In the genomic region with DNA sequence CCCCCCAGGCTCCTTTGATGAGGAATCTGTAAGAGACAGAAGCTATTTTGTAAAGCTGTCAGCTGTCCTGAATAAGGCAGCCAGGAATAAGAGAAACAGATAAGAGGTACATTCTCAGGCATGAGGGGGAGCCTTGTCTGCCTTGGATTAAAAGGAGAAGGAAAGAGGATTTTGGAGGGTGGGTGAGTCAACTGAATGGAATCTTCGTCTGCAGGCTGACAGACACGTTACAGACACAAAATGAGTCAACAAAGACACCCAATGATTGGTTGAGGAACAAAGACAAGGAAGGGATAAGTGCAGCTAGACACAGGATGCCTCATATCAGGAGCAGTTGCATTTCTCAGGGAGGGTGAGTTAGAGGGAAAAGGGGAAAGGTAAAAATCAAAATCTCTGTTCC, we compare ENCODE assay signal across 1 cellular context.
TF ChIP-seq lines count a peak whose summit lies in the region.

No MANE protein-coding gene starts in this region.

TF ChIP-seq in IMR-90, 13 proteins besides CTCF, POLR2A, EP300 and RAD21:
- TF ChIP-seq, protein P1, sequence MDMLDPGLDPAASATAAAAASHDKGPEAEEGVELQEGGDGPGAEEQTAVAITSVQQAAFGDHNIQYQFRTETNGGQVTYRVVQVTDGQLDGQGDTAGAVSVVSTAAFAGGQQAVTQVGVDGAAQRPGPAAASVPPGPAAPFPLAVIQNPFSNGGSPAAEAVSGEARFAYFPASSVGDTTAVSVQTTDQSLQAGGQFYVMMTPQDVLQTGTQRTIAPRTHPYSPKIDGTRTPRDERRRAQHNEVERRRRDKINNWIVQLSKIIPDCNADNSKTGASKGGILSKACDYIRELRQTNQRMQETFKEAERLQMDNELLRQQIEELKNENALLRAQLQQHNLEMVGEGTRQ (IDR thresholded peaks at IDR 0.05; ENCODE audit: low read depth, low read length), result no peak
- TF ChIP-seq MAZ (IDR thresholded peaks at IDR 0.05; ENCODE audit: borderline replicate concordance, low read depth, low read length), result no peak
- TF ChIP-seq CEBPB (IDR thresholded peaks at IDR 0.05; ENCODE audit: low read depth, low read length), result no peak
- TF ChIP-seq, protein P2, sequence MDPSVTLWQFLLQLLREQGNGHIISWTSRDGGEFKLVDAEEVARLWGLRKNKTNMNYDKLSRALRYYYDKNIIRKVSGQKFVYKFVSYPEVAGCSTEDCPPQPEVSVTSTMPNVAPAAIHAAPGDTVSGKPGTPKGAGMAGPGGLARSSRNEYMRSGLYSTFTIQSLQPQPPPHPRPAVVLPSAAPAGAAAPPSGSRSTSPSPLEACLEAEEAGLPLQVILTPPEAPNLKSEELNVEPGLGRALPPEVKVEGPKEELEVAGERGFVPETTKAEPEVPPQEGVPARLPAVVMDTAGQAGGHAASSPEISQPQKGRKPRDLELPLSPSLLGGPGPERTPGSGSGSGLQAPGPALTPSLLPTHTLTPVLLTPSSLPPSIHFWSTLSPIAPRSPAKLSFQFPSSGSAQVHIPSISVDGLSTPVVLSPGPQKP (IDR thresholded peaks at IDR 0.05; ENCODE audit: borderline replicate concordance, low read depth, low read length), result no peak
- no peak for TF ChIP-seq BHLHE40 (IDR thresholded peaks at IDR 0.05; ENCODE audit: low read depth, low read length)
- no peak for TF ChIP-seq RFX5 (IDR thresholded peaks at IDR 0.05; ENCODE audit: low read depth, low read length)
- no peak for TF ChIP-seq SMC3 (IDR thresholded peaks at IDR 0.05; ENCODE audit: low read depth, low read length)
- TF ChIP-seq NFE2L2 (IDR thresholded peaks at IDR 0.05; ENCODE audit: low read depth, low read length), result no peak
- no peak for TF ChIP-seq MAFK (IDR thresholded peaks at IDR 0.05; ENCODE audit: low read depth, low read length)
- no peak for TF ChIP-seq CHD1 (IDR thresholded peaks at IDR 0.05; ENCODE audit: low read depth, low read length)
- no peak for TF ChIP-seq FOS (IDR thresholded peaks at IDR 0.05; ENCODE audit: low read depth, low read length)
- no peak for TF ChIP-seq MXI1 (IDR thresholded peaks at IDR 0.05; ENCODE audit: borderline replicate concordance, low read depth, low read length)
- no peak for TF ChIP-seq RCOR1 (IDR thresholded peaks at IDR 0.05; ENCODE audit: insufficient replicate concordance, low read length)
